1 cellular context compared by ENCODE assay signal in the genomic region with DNA sequence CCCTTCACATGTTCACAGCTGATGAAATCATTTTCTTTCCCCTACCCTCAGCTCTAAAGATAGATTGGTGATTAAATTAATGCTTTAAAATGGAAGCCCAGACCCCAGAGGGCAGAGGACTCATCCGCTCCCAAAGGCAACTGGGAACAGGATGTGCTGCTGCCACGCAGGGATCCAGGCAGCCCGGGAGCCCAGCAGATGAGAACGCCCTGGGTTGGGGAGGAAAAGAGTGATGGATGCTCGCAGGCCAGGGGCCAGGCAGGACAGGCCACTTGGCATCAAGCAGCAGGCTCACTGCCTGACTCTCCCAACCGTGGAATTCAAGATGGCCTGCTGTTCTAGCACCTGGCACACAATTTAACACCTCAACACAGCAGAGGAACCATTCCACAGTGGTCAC.
TF ChIP-seq lines count a peak whose summit lies in the region.

No MANE protein-coding gene starts in this region.

TF ChIP-seq in WTC11, 78 proteins besides CTCF, POLR2A, EP300 and RAD21 (continued from another document):
- TF ChIP-seq, protein P1, sequence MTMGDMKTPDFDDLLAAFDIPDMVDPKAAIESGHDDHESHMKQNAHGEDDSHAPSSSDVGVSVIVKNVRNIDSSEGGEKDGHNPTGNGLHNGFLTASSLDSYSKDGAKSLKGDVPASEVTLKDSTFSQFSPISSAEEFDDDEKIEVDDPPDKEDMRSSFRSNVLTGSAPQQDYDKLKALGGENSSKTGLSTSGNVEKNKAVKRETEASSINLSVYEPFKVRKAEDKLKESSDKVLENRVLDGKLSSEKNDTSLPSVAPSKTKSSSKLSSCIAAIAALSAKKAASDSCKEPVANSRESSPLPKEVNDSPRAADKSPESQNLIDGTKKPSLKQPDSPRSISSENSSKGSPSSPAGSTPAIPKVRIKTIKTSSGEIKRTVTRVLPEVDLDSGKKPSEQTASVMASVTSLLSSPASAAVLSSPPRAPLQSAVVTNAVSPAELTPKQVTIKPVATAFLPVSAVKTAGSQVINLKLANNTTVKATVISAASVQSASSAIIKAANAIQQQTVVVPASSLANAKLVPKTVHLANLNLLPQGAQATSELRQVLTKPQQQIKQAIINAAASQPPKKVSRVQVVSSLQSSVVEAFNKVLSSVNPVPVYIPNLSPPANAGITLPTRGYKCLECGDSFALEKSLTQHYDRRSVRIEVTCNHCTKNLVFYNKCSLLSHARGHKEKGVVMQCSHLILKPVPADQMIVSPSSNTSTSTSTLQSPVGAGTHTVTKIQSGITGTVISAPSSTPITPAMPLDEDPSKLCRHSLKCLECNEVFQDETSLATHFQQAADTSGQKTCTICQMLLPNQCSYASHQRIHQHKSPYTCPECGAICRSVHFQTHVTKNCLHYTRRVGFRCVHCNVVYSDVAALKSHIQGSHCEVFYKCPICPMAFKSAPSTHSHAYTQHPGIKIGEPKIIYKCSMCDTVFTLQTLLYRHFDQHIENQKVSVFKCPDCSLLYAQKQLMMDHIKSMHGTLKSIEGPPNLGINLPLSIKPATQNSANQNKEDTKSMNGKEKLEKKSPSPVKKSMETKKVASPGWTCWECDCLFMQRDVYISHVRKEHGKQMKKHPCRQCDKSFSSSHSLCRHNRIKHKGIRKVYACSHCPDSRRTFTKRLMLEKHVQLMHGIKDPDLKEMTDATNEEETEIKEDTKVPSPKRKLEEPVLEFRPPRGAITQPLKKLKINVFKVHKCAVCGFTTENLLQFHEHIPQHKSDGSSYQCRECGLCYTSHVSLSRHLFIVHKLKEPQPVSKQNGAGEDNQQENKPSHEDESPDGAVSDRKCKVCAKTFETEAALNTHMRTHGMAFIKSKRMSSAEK (CRISPR knock-in tag; IDR thresholded peaks at IDR 0.05; ENCODE audit: borderline replicate concordance): no peak
